In the genomic region with DNA sequence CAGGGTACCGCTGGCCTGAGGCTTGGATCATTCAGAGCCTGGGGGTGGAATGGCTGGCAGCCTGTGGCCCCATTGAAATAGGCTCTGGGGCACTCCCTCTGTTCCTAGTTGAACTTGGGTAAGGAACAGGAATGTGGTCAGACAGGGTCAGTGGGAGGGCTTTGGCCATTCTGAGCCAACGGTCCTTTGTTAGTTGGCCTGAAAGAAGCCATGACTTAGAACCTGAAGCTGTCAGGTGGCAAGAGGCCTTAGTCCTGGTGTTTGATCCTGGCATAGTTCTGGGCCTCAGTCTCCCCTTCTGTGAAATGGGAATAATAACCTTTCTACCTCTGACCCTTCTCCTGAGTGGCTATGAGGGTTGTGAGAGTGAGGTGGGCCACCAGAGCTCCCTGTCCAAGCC, we compare ENCODE assay signal across 16 cellular contexts. TPM values are rescaled to one million over a fixed set of nuclear protein-coding genes. Genes with fewer than 3 reads are reported as not detected.
DNase-seq lines count a peak whose midpoint lies in the region; ATAC-seq and TF ChIP-seq lines count a peak whose summit lies in the region.
"Had no signal": no experiment of that assay in that cellular context is flagged by ENCODE, and none has a peak within 500 bp of the region (broad histone marks: within the 10 kb centered on the region; RNA-seq: fewer than 3 reads in every experiment).

No MANE protein-coding gene starts in this region.

- H2BK5ac ChIP-seq in neuronal stem cell (ENCODE audit: low read length), result no peak overlapping the region

- BruUV-seq in HCT116 (replicated peaks; lab: Mats Ljungman, UMichigan), result no TSS peak

- H3K27me3 ChIP-seq in HCT116 (ENCODE audit: insufficient read depth, low read length), result no peaks in the 10 kb centered on the region
- H3K27me3 ChIP-seq in neuronal stem cell (ENCODE audit: control insufficient read depth in 3 of 3, insufficient read depth in 3 of 3, low read depth in 1 of 3, low read length in 3 of 3), result no peaks in the 10 kb centered on the region

- no peak for DNase-seq in HCT116 (ENCODE audit: low read depth, low spot score)
- DNase-seq in neuronal stem cell (ENCODE audit: low spot score), result no peak
- no peak for DNase-seq in dedifferentiated amniotic fluid mesenchymal stem cell (ENCODE audit: extremely low spot score)
- DNase-seq in activated T-cell treated with anti-CD3 and anti-CD28 coated beads, Interleukin-2, amount 50 U/mL, for 72 hours, result no peak
- DNase-seq: C1 segment of cervical spinal cord, DMS 273 treated with DMSO at 0.1 percent for 48 hours, GF-D8, GOT3, NCI-H1417 treated with DMSO at 0.1 percent for 48 hours, NCI-H187 treated with DMSO at 0.1 percent for 48 hours, NCI-H345, NCI-H524 treated with DMSO at 0.1 percent for 48 hours had no signal

- RAD21 ChIA-PET in HCT116 (lab: Charles Lee; ENCODE audit: low non-redundant PET in 1 of 2, low total read pairs in 2 of 2, uncharacterized antibody in 2 of 2, unreplicated experiment in 2 of 2), result no interaction called here

- ATAC-seq in HCT116 (no peak; the same call in 1 of the 2 replicates), esophagus mucosa (peak; percentile 83), HG03460 (IDR thresholded peaks at IDR 0.05; ENCODE audit: unreplicated experiment) (no peak), GM18868 (IDR thresholded peaks at IDR 0.05; ENCODE audit: unreplicated experiment) (no peak)
- no peak for ATAC-seq in activated T-cell treated with anti-CD3 and anti-CD28 coated beads, Interleukin-2, amount 50 U/mL, for 72 hours (replicated peaks in 1 of 2)

- H3K27ac ChIP-seq in C4-2B (0 out of 2 replicates have a peak overlapping the region, but pooled peaks have one; percentile 0), HCT116 (ENCODE audit: low read depth, low read length) (no peak overlapping the region), neuronal stem cell (replicated peaks; ENCODE audit: low read length) (no peak overlapping the region)

- no peak overlapping the region for H3K14ac ChIP-seq in neuronal stem cell (ENCODE audit: low read length)

- no peak overlapping the region for H4K8ac ChIP-seq in neuronal stem cell (ENCODE audit: low read depth, low read length)

- CTCF ChIA-PET in HCT116 (lab: Charles Lee), result no interaction called here

- peaks cover 2 to 8% of the 10 kb centered on the region in 2 experiments; a peak in 1 of 4 replicates for H3K4me1 ChIP-seq in HCT116 (ENCODE audit: control insufficient read depth in 1 of 2, insufficient read depth in 2 of 2, low read length in 2 of 2)
- H3K4me1 ChIP-seq in neuronal stem cell (ENCODE audit: control insufficient read depth in 2 of 2, insufficient read depth in 1 of 2, low read depth in 1 of 2, low read length in 2 of 2), result no peaks in the 10 kb centered on the region

- no peak overlapping the region for H2BK120ac ChIP-seq in neuronal stem cell (ENCODE audit: low read depth, low read length)

- peaks cover 0 to 5% of the 10 kb centered on the region in 2 donors for H3K36me3 Mint-ChIP-seq in activated T-cell treated with anti-CD3 and anti-CD28 coated beads, Interleukin-2, amount 50 U/mL, for 72 hours (ENCODE audit: insufficient read depth in 2 of 2)

- no peaks in the 10 kb centered on the region for H3K36me3 ChIP-seq in HCT116 (ENCODE audit: control insufficient read depth in 1 of 2, insufficient read depth in 2 of 2, low read length in 2 of 2)
- peaks cover 0 to 15% of the 10 kb centered on the region in 2 donors for H3K36me3 ChIP-seq in neuronal stem cell (replicated peaks in 1 of 2; ENCODE audit: control insufficient read depth in 2 of 2, insufficient read depth in 2 of 2, low read length in 2 of 2)

- no peak for TF ChIP-seq RAD21 in HCT116 (IDR thresholded peaks at IDR 0.05; ENCODE audit: low read depth)

- H3K4me1 Mint-ChIP-seq in activated T-cell treated with anti-CD3 and anti-CD28 coated beads, Interleukin-2, amount 50 U/mL, for 72 hours (ENCODE audit: low read depth), result no peaks in the 10 kb centered on the region

- H3K27ac Mint-ChIP-seq in activated T-cell treated with anti-CD3 and anti-CD28 coated beads, Interleukin-2, amount 50 U/mL, for 72 hours, result no peak overlapping the region

- no peak overlapping the region for H3K4ac ChIP-seq in neuronal stem cell (ENCODE audit: low read length)

- H3K9me3 Mint-ChIP-seq in activated T-cell treated with anti-CD3 and anti-CD28 coated beads, Interleukin-2, amount 50 U/mL, for 72 hours, result no peaks in the 10 kb centered on the region

- no peaks in the 10 kb centered on the region for H3K27me3 Mint-ChIP-seq in activated T-cell treated with anti-CD3 and anti-CD28 coated beads, Interleukin-2, amount 50 U/mL, for 72 hours (ENCODE audit: low read depth)

- no peak for TF ChIP-seq POLR2A in HCT116 (IDR thresholded peaks at IDR 0.05; ENCODE audit: borderline replicate concordance, extremely low read depth, insufficient read depth, insufficient read length)

- H2AK5ac ChIP-seq in neuronal stem cell (ENCODE audit: low read depth, low read length), result no peak overlapping the region

- POLR2A ChIA-PET in HCT116 (lab: Charles Lee), result no interaction called here

- H4K91ac ChIP-seq in neuronal stem cell (ENCODE audit: low read depth, low read length, poor library complexity), result no peak overlapping the region

- H3K9me3 ChIP-seq in HCT116 (ENCODE audit: control insufficient read depth in 1 of 2, insufficient read depth in 1 of 2, low read depth in 1 of 2, low read length in 2 of 2) (no peaks in the 10 kb centered on the region), neuronal stem cell (replicated peaks in 1 of 2; ENCODE audit: control insufficient read depth in 2 of 2, insufficient read depth in 1 of 2, low read depth in 1 of 2, low read length in 2 of 2) (no peaks in the 10 kb centered on the region)

- H2AFZ ChIP-seq in HCT116 (ENCODE audit: low read depth, low read length, poor library complexity, severe bottlenecking) (no peak overlapping the region), neuronal stem cell (ENCODE audit: low read length) (no peak overlapping the region)

- WGBS in neuronal stem cell (ENCODE audit: extremely low coverage in 2 of 2, insufficient read length in 2 of 2, insufficient replicate concordance in 1 of 2), 2 donors, result no CpG with 5 or more reads among the region's 2 CpGs

- H3K4me3 ChIP-seq in HCT116 (replicated peaks in 1 of 2; ENCODE audit: low read depth in 1 of 2, low read length in 2 of 2) (no peak overlapping the region), neuronal stem cell (ENCODE audit: low read length in 2 of 2) (no peak overlapping the region)

- no peak overlapping the region for H2BK12ac ChIP-seq in neuronal stem cell (ENCODE audit: low read length)

- no peaks in the 10 kb centered on the region for H3K79me2 ChIP-seq in HCT116 (ENCODE audit: insufficient read depth, low read length)

- intact Hi-C loops in HCT116 (cut with micrococcal nuclease), result no loop called here

- H3K79me1 ChIP-seq in neuronal stem cell (ENCODE audit: low read depth, low read length), result no peaks in the 10 kb centered on the region

- TF ChIP-seq CTCF in C4-2B (conservative IDR thresholded peaks at IDR 0.05), result no peak
- no peak for TF ChIP-seq CTCF in HCT116 (IDR thresholded peaks at IDR 0.05 in 2 of 3, conservative IDR thresholded peaks at IDR 0.05 in 1 of 3; ENCODE audit: borderline replicate concordance in 1 of 3, insufficient read depth in 1 of 3, low read depth in 2 of 3, low read length in 2 of 3)

- H2BK15ac ChIP-seq in neuronal stem cell (ENCODE audit: low read length), result no peak overlapping the region

- no peaks in the 10 kb centered on the region for H3K9me2 ChIP-seq in HCT116 (ENCODE audit: insufficient read depth)

- H3K4me2 ChIP-seq in HCT116 (ENCODE audit: low read length), result peak overlapping the region; percentile 15; the same call in 1 of the 2 replicates
- no peak overlapping the region for H3K4me2 ChIP-seq in neuronal stem cell (ENCODE audit: insufficient read depth, low read length, poor library complexity, severe bottlenecking)

- H3K9ac ChIP-seq in HCT116 (ENCODE audit: low read length) (no peak overlapping the region), neuronal stem cell (ENCODE audit: low read depth, low read length, poor library complexity) (no peak overlapping the region)

- no peaks in the 10 kb centered on the region for H4K20me1 ChIP-seq in HCT116 (ENCODE audit: insufficient read depth)

- H3K23ac ChIP-seq in neuronal stem cell (ENCODE audit: low read depth, low read length, poor library complexity), result peak overlapping the region; percentile 4

- no peak overlapping the region for H3K18ac ChIP-seq in neuronal stem cell (ENCODE audit: low read length)

- no peak overlapping the region for H3K4me3 Mint-ChIP-seq in activated T-cell treated with anti-CD3 and anti-CD28 coated beads, Interleukin-2, amount 50 U/mL, for 72 hours

TF ChIP-seq in HCT116, 20 proteins besides CTCF, POLR2A, EP300 and RAD21 (continues in another document):
- TF ChIP-seq TCF7L2 (IDR thresholded peaks at IDR 0.05; ENCODE audit: borderline replicate concordance, extremely low read depth, insufficient read depth, insufficient read length), result no peak
- no peak for TF ChIP-seq ZFX (IDR thresholded peaks at IDR 0.05)
- TF ChIP-seq CBX3 (IDR thresholded peaks at IDR 0.05; ENCODE audit: low read depth), result no peak
- no peak for TF ChIP-seq SIN3A (IDR thresholded peaks at IDR 0.05; ENCODE audit: low read depth)
- TF ChIP-seq JUND (IDR thresholded peaks at IDR 0.05), result no peak

RNA-seq across cellular contexts. Expression of a gene that starts 8.3 kb away (rescaled TPM):
- total RNA-seq in HCT116 (2021; ENCODE audit: unreplicated experiment) (30.5 TPM), esophagus mucosa (31.8 TPM)
- polyA plus RNA-seq in HCT116 (2012), result 49.7 and 50.6 TPM in 2 replicates
- 33.5 TPM for polyA plus RNA-seq in neuronal stem cell (2013, experiment 1 of 2)
- polyA plus RNA-seq in neuronal stem cell (2013, experiment 2 of 2), result 32.9 TPM
- 10 to 100 TPM; 37.6 to 45.9 TPM for total RNA-seq in activated T-cell treated with anti-CD3 and anti-CD28 coated beads, Interleukin-2, amount 50 U/mL, for 72 hours

RNA-seq across cellular contexts. Expression of a gene that starts 19.3 kb away (rescaled TPM):
- total RNA-seq in HCT116 (2021; ENCODE audit: unreplicated experiment) (98.4 TPM), esophagus mucosa (55.1 TPM)
- 80.0 and 82.3 TPM in 2 replicates for polyA plus RNA-seq in HCT116 (2012)
- 52.1 TPM for polyA plus RNA-seq in neuronal stem cell (2013, experiment 1 of 2)
- 48.7 TPM for polyA plus RNA-seq in neuronal stem cell (2013, experiment 2 of 2)
- 100 to 1,000 TPM; 141 to 149 TPM for total RNA-seq in activated T-cell treated with anti-CD3 and anti-CD28 coated beads, Interleukin-2, amount 50 U/mL, for 72 hours

RNA-seq across cellular contexts. Expression of a gene that starts 24.1 kb away (rescaled TPM):
- total RNA-seq in HCT116 (2021; ENCODE audit: unreplicated experiment) (49.1 TPM), esophagus mucosa (59.7 TPM)
- polyA plus RNA-seq in HCT116 (2012), result 57.6 and 69.9 TPM in 2 replicates
- polyA plus RNA-seq in neuronal stem cell (2013, experiment 1 of 2), result 28.1 TPM
- 26.3 TPM for polyA plus RNA-seq in neuronal stem cell (2013, experiment 2 of 2)
- total RNA-seq in activated T-cell treated with anti-CD3 and anti-CD28 coated beads, Interleukin-2, amount 50 U/mL, for 72 hours, result 100 to 1,000 TPM; 196 to 215 TPM

RNA-seq across cellular contexts. Expression of a gene that starts 38.8 kb away (rescaled TPM):
- total RNA-seq in HCT116 (2021; ENCODE audit: unreplicated experiment), result 22.3 TPM
- 21.8 and 42.9 TPM in 2 replicates for polyA plus RNA-seq in HCT116 (2012)
- 85.1 TPM for total RNA-seq in esophagus mucosa
- 14.7 TPM for polyA plus RNA-seq in neuronal stem cell (2013, experiment 1 of 2)
- polyA plus RNA-seq in neuronal stem cell (2013, experiment 2 of 2), result 15.1 TPM
- 100 to 1,000 TPM; 129 to 157 TPM for total RNA-seq in activated T-cell treated with anti-CD3 and anti-CD28 coated beads, Interleukin-2, amount 50 U/mL, for 72 hours
